34 cellular contexts compared by ENCODE assay signal in the genomic region with DNA sequence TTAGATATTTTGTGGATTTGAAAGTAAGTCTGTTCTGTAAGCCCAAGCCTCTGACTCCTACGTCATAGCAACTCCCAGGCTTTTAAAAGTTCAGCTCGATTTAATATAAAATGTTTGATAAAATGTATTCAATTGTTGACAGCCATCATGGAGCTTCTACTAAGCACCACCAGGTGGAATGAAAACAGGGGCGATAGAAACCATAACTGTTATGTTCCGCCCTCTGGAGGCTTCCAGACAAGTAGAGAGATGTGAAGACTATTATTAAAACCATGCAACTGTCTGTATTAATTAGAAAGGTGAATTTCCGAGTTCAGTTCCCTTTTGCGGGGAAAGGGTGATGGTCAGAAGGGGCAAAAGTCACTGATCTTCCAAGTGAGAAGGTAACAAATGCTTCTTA.
"Had no signal": no experiment of that assay in that cellular context is flagged by ENCODE, and none has a peak within 500 bp of the region (broad histone marks: within the 10 kb centered on the region; RNA-seq: fewer than 3 reads in every experiment).

No MANE protein-coding gene starts in this region.

- H3K27ac Mint-ChIP-seq: activated CD8-positive, alpha-beta T cell treated with anti-CD3 and anti-CD28 coated beads for 36 hours; activated naive CD8-positive, alpha-beta T cell treated with anti-CD3 and anti-CD28 coated beads for 36 hours; activated T-cell treated with anti-CD3 and anti-CD28 coated beads, Interleukin-2, amount 50 U/mL, for 72 hours; activated T-helper 17 cell treated with anti-CD3 and anti-CD28 coated beads, Interleukin-2, amount 50 U/mL, for 72 hours had no signal

- ATAC-seq: activated CD8-positive, alpha-beta T cell treated with anti-CD3 and anti-CD28 coated beads for 36 hours; activated T-cell treated with anti-CD3 and anti-CD28 coated beads, Interleukin-2, amount 50 U/mL, for 72 hours; activated T-helper 17 cell treated with anti-CD3 and anti-CD28 coated beads, Interleukin-2, amount 50 U/mL, for 72 hours; PC-3 had no signal

- H3K36me3 Mint-ChIP-seq: activated naive CD8-positive, alpha-beta T cell treated with anti-CD3 and anti-CD28 coated beads for 36 hours had no signal

- H3K27me3 Mint-ChIP-seq: activated T-helper 17 cell treated with anti-CD3 and anti-CD28 coated beads, Interleukin-2, amount 50 U/mL, for 72 hours had no signal

- H3K9me3 Mint-ChIP-seq: activated CD8-positive, alpha-beta T cell treated with anti-CD3 and anti-CD28 coated beads for 36 hours; activated naive CD8-positive, alpha-beta T cell treated with anti-CD3 and anti-CD28 coated beads for 36 hours had no signal

- H3K36me3 ChIP-seq: brain microvascular endothelial cell, Peyer's patch, SJCRH30, WERI-Rb-1 had no signal

- DNase-seq: activated CD4-positive, alpha-beta T cell treated with anti-CD3 and anti-CD28 coated beads for 1 hour; activated CD4-positive, alpha-beta T cell treated with anti-CD3 and anti-CD28 coated beads for 48 hours; activated CD4-positive, alpha-beta T cell treated with anti-CD3 and anti-CD28 coated beads, Interleukin-2, amount 50 U/mL, for 4 hours; activated CD4-positive, CD25-positive, alpha-beta regulatory T cell; activated CD8-positive, alpha-beta T cell treated with anti-CD3 and anti-CD28 coated beads for 36 hours; activated effector memory CD4-positive, alpha-beta T cell treated with anti-CD3 and anti-CD28 coated beads, Interleukin-2, amount 50 U/mL, for 16 hours; activated naive CD4-positive, alpha-beta T cell; activated naive CD4-positive, alpha-beta T cell treated with anti-CD3 and anti-CD28 coated beads, Interleukin-2, amount 50 U/mL, for 16 hours; activated naive CD8-positive, alpha-beta T cell treated with anti-CD3 and anti-CD28 coated beads for 36 hours; activated T-cell treated with anti-CD3 and anti-CD28 coated beads, Interleukin-2, amount 50 U/mL, for 1 hour; activated T-cell treated with anti-CD3 and anti-CD28 coated beads, Interleukin-2, amount 50 U/mL, for 72 hours; amniotic stem cell; aorta; brain microvascular endothelial cell; central memory CD4-positive, alpha-beta T cell; MM.1S; MV-4-11; NCI-H1092 treated with DMSO at 0.1 percent for 48 hours; NCI-H1417; NCI-H187 treated with DMSO at 0.1 percent for 48 hours; NCI-H2081 treated with DMSO at 0.1 percent for 48 hours; NCI-H510A; NCI-H526; NCI-H748 treated with DMSO at 0.1 percent for 48 hours; NK-92 treated with Interleukin-12 subunit alpha and Interleukin-12 subunit beta, amount 100 ng/mL, for 24 hours; PC-3; Peyer's patch; SHP77; SJCRH30; T1000; WERI-Rb-1 had no signal

- H3K4me3 ChIP-seq: Peyer's patch, SJCRH30, SK-N-MC had no signal

- H3K27ac ChIP-seq: brain microvascular endothelial cell, Peyer's patch, RWPE1, SJCRH30, SK-N-MC, WERI-Rb-1 had no signal

- H3K4me3 Mint-ChIP-seq: activated CD8-positive, alpha-beta T cell treated with anti-CD3 and anti-CD28 coated beads for 36 hours; activated naive CD8-positive, alpha-beta T cell treated with anti-CD3 and anti-CD28 coated beads for 36 hours; activated T-cell treated with anti-CD3 and anti-CD28 coated beads, Interleukin-2, amount 50 U/mL, for 72 hours; activated T-helper 17 cell treated with anti-CD3 and anti-CD28 coated beads, Interleukin-2, amount 50 U/mL, for 72 hours had no signal

- H3K9me3 ChIP-seq: Peyer's patch, SJCRH30 had no signal

- H3K4me1 ChIP-seq: Peyer's patch had no signal

- H3K4me1 Mint-ChIP-seq: activated naive CD8-positive, alpha-beta T cell treated with anti-CD3 and anti-CD28 coated beads for 36 hours; activated T-helper 17 cell treated with anti-CD3 and anti-CD28 coated beads, Interleukin-2, amount 50 U/mL, for 72 hours had no signal

- H3K27me3 ChIP-seq: brain microvascular endothelial cell, Peyer's patch, SJCRH30 had no signal
